ENCODE assay signal across 27 cellular contexts in genomic region chr16:23416816-23417215, GRCh38.
"Had no signal": no experiment of that assay in that cellular context is flagged by ENCODE, and none has a peak within 500 bp of the region (broad histone marks: within the 10 kb centered on the region; RNA-seq: fewer than 3 reads in every experiment).

No MANE protein-coding gene starts in this region.

- DNase-seq: activated CD4-positive, alpha-beta memory T cell treated with anti-CD3 and anti-CD28 coated beads, Interleukin-2, amount 10 ng/mL, durations not matched to agents 7 days and 5 days; activated CD4-positive, alpha-beta T cell treated with anti-CD3 and anti-CD28 coated beads for 1 hour; activated CD4-positive, alpha-beta T cell treated with anti-CD3 and anti-CD28 coated beads for 4 hours; activated CD4-positive, alpha-beta T cell treated with anti-CD3 and anti-CD28 coated beads, Interleukin-2, amount 10 ng/mL, durations not matched to agents 7 days and 5 days; activated CD4-positive, alpha-beta T cell treated with anti-CD3 and anti-CD28 coated beads, Interleukin-2, amount 50 U/mL, for 4 hours; activated CD8-positive, alpha-beta memory T cell treated with anti-CD3 and anti-CD28 coated beads, Interleukin-2, amount 50 U/mL, for 48 hours; activated gamma-delta T cell; activated naive CD4-positive, alpha-beta T cell; activated naive CD4-positive, alpha-beta T cell treated with anti-CD3 and anti-CD28 coated beads, Interleukin-2, amount 10 ng/mL, durations not matched to agents 7 days and 5 days; activated naive CD8-positive, alpha-beta T cell treated with anti-CD3 and anti-CD28 coated beads, Interleukin-2, amount 10 ng/mL, durations not matched to agents 7 days and 5 days; activated T-cell treated with anti-CD3 and anti-CD28 coated beads for 4 hours; activated T-cell treated with anti-CD3 and anti-CD28 coated beads, Interleukin-2, amount 50 U/mL, for 24 hours; activated T-cell treated with anti-CD3 and anti-CD28 coated beads, Interleukin-2, amount 50 U/mL, for 72 hours; colonic mucosa; effector CD8-positive, alpha-beta T cell; esophagus squamous epithelium; foreskin melanocyte; heart left ventricle; T-helper 2 cell had no signal

- H3K27me3 ChIP-seq: ascending aorta, breast epithelium, colonic mucosa, esophagus squamous epithelium, gastroesophageal sphincter, heart left ventricle had no signal

- H3K4me3 Mint-ChIP-seq: activated CD4-positive, alpha-beta memory T cell treated with anti-CD3 and anti-CD28 coated beads, Interleukin-2, amount 10 ng/mL, durations not matched to agents 7 days and 5 days; activated CD4-positive, alpha-beta T cell treated with anti-CD3 and anti-CD28 coated beads, Interleukin-2, amount 10 ng/mL, durations not matched to agents 7 days and 5 days; activated naive CD4-positive, alpha-beta T cell treated with anti-CD3 and anti-CD28 coated beads, Interleukin-2, amount 10 ng/mL, durations not matched to agents 7 days and 5 days; activated naive CD8-positive, alpha-beta T cell treated with anti-CD3 and anti-CD28 coated beads, Interleukin-2, amount 10 ng/mL, durations not matched to agents 7 days and 5 days; activated T-cell treated with anti-CD3 and anti-CD28 coated beads, Interleukin-2, amount 50 U/mL, for 24 hours; activated T-cell treated with anti-CD3 and anti-CD28 coated beads, Interleukin-2, amount 50 U/mL, for 72 hours; brain; central memory CD8-positive, alpha-beta T cell; WTC11 had no signal

- H3K27ac Mint-ChIP-seq: activated CD4-positive, alpha-beta memory T cell treated with anti-CD3 and anti-CD28 coated beads, Interleukin-2, amount 10 ng/mL, durations not matched to agents 7 days and 5 days; activated CD4-positive, alpha-beta T cell treated with anti-CD3 and anti-CD28 coated beads, Interleukin-2, amount 10 ng/mL, durations not matched to agents 7 days and 5 days; activated naive CD4-positive, alpha-beta T cell treated with anti-CD3 and anti-CD28 coated beads, Interleukin-2, amount 10 ng/mL, durations not matched to agents 7 days and 5 days; activated naive CD4-positive, alpha-beta T cell treated with anti-CD3 and anti-CD28 coated beads, Interleukin-2, amount 50 U/mL, for 72 hours; activated naive CD8-positive, alpha-beta T cell treated with anti-CD3 and anti-CD28 coated beads, Interleukin-2, amount 10 ng/mL, durations not matched to agents 7 days and 5 days; activated T-cell treated with anti-CD3 and anti-CD28 coated beads, Interleukin-2, amount 50 U/mL, for 24 hours; activated T-cell treated with anti-CD3 and anti-CD28 coated beads, Interleukin-2, amount 50 U/mL, for 72 hours; WTC11 had no signal

- H3K4me3 ChIP-seq: ascending aorta, breast epithelium, colonic mucosa, esophagus squamous epithelium, gastroesophageal sphincter, heart left ventricle had no signal

- H3K36me3 Mint-ChIP-seq: activated naive CD4-positive, alpha-beta T cell treated with anti-CD3 and anti-CD28 coated beads, Interleukin-2, amount 50 U/mL, for 72 hours; activated naive CD8-positive, alpha-beta T cell treated with anti-CD3 and anti-CD28 coated beads, Interleukin-2, amount 10 ng/mL, durations not matched to agents 7 days and 5 days had no signal

- H3K9me3 ChIP-seq: ascending aorta, breast epithelium, colonic mucosa, esophagus squamous epithelium, gastroesophageal sphincter, heart left ventricle had no signal

- H3K27me3 Mint-ChIP-seq: activated CD4-positive, alpha-beta memory T cell treated with anti-CD3 and anti-CD28 coated beads, Interleukin-2, amount 10 ng/mL, durations not matched to agents 7 days and 5 days; activated CD4-positive, alpha-beta T cell treated with anti-CD3 and anti-CD28 coated beads, Interleukin-2, amount 10 ng/mL, durations not matched to agents 7 days and 5 days; activated naive CD4-positive, alpha-beta T cell treated with anti-CD3 and anti-CD28 coated beads, Interleukin-2, amount 10 ng/mL, durations not matched to agents 7 days and 5 days; activated naive CD8-positive, alpha-beta T cell treated with anti-CD3 and anti-CD28 coated beads, Interleukin-2, amount 10 ng/mL, durations not matched to agents 7 days and 5 days; activated T-cell treated with anti-CD3 and anti-CD28 coated beads, Interleukin-2, amount 50 U/mL, for 24 hours; brain; central memory CD8-positive, alpha-beta T cell had no signal

- H3K27ac ChIP-seq: ascending aorta, breast epithelium, colonic mucosa, epithelial cell of prostate, esophagus squamous epithelium, gastroesophageal sphincter, heart left ventricle had no signal

- H3K9me3 Mint-ChIP-seq: activated CD4-positive, alpha-beta memory T cell treated with anti-CD3 and anti-CD28 coated beads, Interleukin-2, amount 10 ng/mL, durations not matched to agents 7 days and 5 days; activated CD4-positive, alpha-beta T cell treated with anti-CD3 and anti-CD28 coated beads, Interleukin-2, amount 10 ng/mL, durations not matched to agents 7 days and 5 days; activated naive CD4-positive, alpha-beta T cell treated with anti-CD3 and anti-CD28 coated beads, Interleukin-2, amount 10 ng/mL, durations not matched to agents 7 days and 5 days; activated naive CD4-positive, alpha-beta T cell treated with anti-CD3 and anti-CD28 coated beads, Interleukin-2, amount 50 U/mL, for 72 hours; activated naive CD8-positive, alpha-beta T cell treated with anti-CD3 and anti-CD28 coated beads, Interleukin-2, amount 10 ng/mL, durations not matched to agents 7 days and 5 days; activated T-cell treated with anti-CD3 and anti-CD28 coated beads, Interleukin-2, amount 50 U/mL, for 24 hours; activated T-cell treated with anti-CD3 and anti-CD28 coated beads, Interleukin-2, amount 50 U/mL, for 72 hours; brain; central memory CD8-positive, alpha-beta T cell; WTC11 had no signal

- H3K4me1 Mint-ChIP-seq: activated CD4-positive, alpha-beta memory T cell treated with anti-CD3 and anti-CD28 coated beads, Interleukin-2, amount 10 ng/mL, durations not matched to agents 7 days and 5 days; activated CD4-positive, alpha-beta T cell treated with anti-CD3 and anti-CD28 coated beads, Interleukin-2, amount 10 ng/mL, durations not matched to agents 7 days and 5 days; activated naive CD4-positive, alpha-beta T cell treated with anti-CD3 and anti-CD28 coated beads, Interleukin-2, amount 10 ng/mL, durations not matched to agents 7 days and 5 days; activated naive CD8-positive, alpha-beta T cell treated with anti-CD3 and anti-CD28 coated beads, Interleukin-2, amount 10 ng/mL, durations not matched to agents 7 days and 5 days; brain; central memory CD8-positive, alpha-beta T cell had no signal

- H3K4me1 ChIP-seq: ascending aorta, breast epithelium, colonic mucosa, heart left ventricle had no signal

- ATAC-seq: activated naive CD4-positive, alpha-beta T cell treated with anti-CD3 and anti-CD28 coated beads, Interleukin-2, amount 50 U/mL, for 72 hours; activated T-cell treated with anti-CD3 and anti-CD28 coated beads, Interleukin-2, amount 50 U/mL, for 72 hours; gastroesophageal sphincter; heart left ventricle; WTC11 had no signal
